ENCODE assay signal across 30 cellular contexts in the genomic region with DNA sequence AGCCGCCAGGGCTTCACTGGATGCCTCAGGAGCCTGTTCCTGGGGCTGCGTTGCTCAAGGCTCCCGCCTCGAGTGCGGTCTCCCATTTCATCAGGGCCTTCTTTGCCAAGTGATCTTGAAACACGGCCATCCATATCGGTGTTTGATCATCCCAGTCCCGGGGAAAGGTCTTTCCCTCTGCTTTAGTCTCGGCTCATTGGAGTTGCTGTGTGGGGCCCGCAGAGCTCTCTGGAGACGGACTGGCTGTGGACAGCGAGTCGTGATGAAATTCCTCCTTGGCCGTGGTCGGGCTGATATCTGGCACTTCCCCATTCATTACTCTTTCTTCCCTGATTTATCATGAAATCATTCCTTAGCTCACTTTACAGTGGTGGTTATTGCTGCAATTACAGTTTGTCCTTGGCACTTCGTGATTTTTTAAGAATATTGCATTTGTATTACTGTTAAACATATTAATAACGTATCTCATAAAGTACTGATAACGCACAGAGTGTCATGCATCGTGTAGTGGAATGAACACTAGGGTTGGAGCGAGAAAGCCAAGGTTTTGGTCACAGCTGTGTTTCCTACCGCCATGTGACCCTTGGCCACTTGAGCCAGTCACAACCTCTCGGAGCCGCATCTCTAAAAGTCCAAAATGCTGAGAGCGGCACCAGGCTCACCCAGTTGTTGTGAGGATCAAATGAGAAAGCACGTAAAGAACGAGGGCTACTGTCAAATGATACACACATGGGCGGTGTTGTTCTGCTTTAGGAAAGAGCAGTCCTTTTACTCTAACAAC.
DNase-seq lines count a peak whose midpoint lies in the region; FAIRE-seq and TF ChIP-seq lines count a peak whose summit lies in the region.
"Had no signal": no experiment of that assay in that cellular context is flagged by ENCODE, and none has a peak within 500 bp of the region (broad histone marks: within the 10 kb centered on the region; RNA-seq: fewer than 3 reads in every experiment).

No MANE protein-coding gene starts in this region.

- DNase-seq in H9 (no peak), astrocyte (ENCODE audit: low read depth) (no peak), right atrium auricular region (ENCODE audit: low spot score) (peak; percentile 77), posterior vena cava (ENCODE audit: low spot score) (peak; percentile 91), DMS53 (lab: John Stamatoyannopoulos, UW) (no peak), prostate gland (ENCODE audit: low spot score) (no peak), nucleus accumbens (lab: John Stamatoyannopoulos, UW) (no peak)
- DNase-seq in activated CD4-positive, alpha-beta T cell treated with anti-CD3 and anti-CD28 coated beads, Interleukin-2, amount 50 U/mL, for 1 hour: no peak
- DNase-seq: activated CD4-positive, alpha-beta T cell treated with anti-CD3 and anti-CD28 coated beads for 36 hours; activated naive CD4-positive, alpha-beta T cell treated with Interleukin-2 at 50 U/mL for 16 hours; activated T-cell treated with anti-CD3 and anti-CD28 coated beads, Interleukin-2, amount 50 U/mL, for 48 hours; amniotic stem cell; CD8-positive, alpha-beta memory T cell; DMS153; effector memory CD8-positive, alpha-beta T cell; GOT3; Kasumi-1; naive thymus-derived CD4-positive, alpha-beta T cell; NCI-H1092 treated with DMSO at 0.1 percent for 48 hours; NCI-H187 treated with DMSO at 0.1 percent for 48 hours; NCI-H69; RPMI8226; stimulated activated CD4-positive, alpha-beta T cell treated with anti-CD3 and anti-CD28 coated beads, Interleukin-1b, Interleukin-23, amount 100 ng/mL, for 48 hours had no signal

- no peak overlapping the region for H3K27ac ChIP-seq in H9 (ENCODE audit: insufficient read length, low read depth, low read length)
- no peak overlapping the region for H3K27ac ChIP-seq in astrocyte (ENCODE audit: low read depth, low read length)
- H3K27ac ChIP-seq in right atrium auricular region: no peak overlapping the region
- no peak overlapping the region for H3K27ac ChIP-seq in prostate gland
- H3K27ac ChIP-seq: A549, SK-N-MC, skin epidermis had no signal

- H3K79me2 ChIP-seq in H9 (ENCODE audit: insufficient read depth, low read length) (no peaks in the 10 kb centered on the region), astrocyte (ENCODE audit: insufficient read depth, low read length) (peaks cover 3% of the 10 kb centered on the region)

- no peak overlapping the region for H3K23ac ChIP-seq in H9 (ENCODE audit: insufficient read length, low read depth, low read length)

- H2BK15ac ChIP-seq in H9 (ENCODE audit: low read depth, low read length): no peak overlapping the region

- H3K4me3 ChIP-seq in astrocyte (ENCODE audit: insufficient read depth, low read depth, low read length) (no peak overlapping the region), right atrium auricular region (no peak overlapping the region), prostate gland (no peak overlapping the region)
- H3K4me3 ChIP-seq: A549, coronary artery, SK-N-MC, skin epidermis had no signal

- H4K20me1 ChIP-seq in H9 (ENCODE audit: control insufficient read depth, insufficient read depth, insufficient read length): no peaks in the 10 kb centered on the region
- no peaks in the 10 kb centered on the region for H4K20me1 ChIP-seq in astrocyte (ENCODE audit: insufficient read depth, low read length)

- intact Hi-C loops in posterior vena cava (cut with DNase I) (no loop called here), prostate gland (cut with DNase I) (no loop called here)

- peaks cover 19 to 72% (median 56%) of the 10 kb centered on the region in 3 experiments; a peak in 6 of 7 replicates for H3K36me3 Mint-ChIP-seq in H9 (ENCODE audit: insufficient read depth in 1 of 3, low read depth in 3 of 3)
- peaks cover 54% of the 10 kb centered on the region for H3K36me3 Mint-ChIP-seq in astrocyte (ENCODE audit: low read depth, unreplicated experiment)

- H2BK20ac ChIP-seq in H9 (ENCODE audit: low read depth, low read length, poor library complexity, severe bottlenecking): no peak overlapping the region

- H3K27me3 ChIP-seq in H9 (ENCODE audit: insufficient read depth, low read length) (no peaks in the 10 kb centered on the region), astrocyte (ENCODE audit: insufficient read depth, low read length) (no peaks in the 10 kb centered on the region), right atrium auricular region (no peaks in the 10 kb centered on the region), prostate gland (replicated peaks; ENCODE audit: insufficient read depth) (no peaks in the 10 kb centered on the region)

- H3K4me3 Mint-ChIP-seq in H9: no peak overlapping the region
- no peak overlapping the region for H3K4me3 Mint-ChIP-seq in astrocyte (ENCODE audit: unreplicated experiment)
- H3K4me3 Mint-ChIP-seq: activated CD4-positive, alpha-beta T cell treated with anti-CD3 and anti-CD28 coated beads for 36 hours; B cell; CD8-positive, alpha-beta memory T cell; effector memory CD8-positive, alpha-beta T cell; naive thymus-derived CD4-positive, alpha-beta T cell; T-helper 1 cell treated with Interleukin-12 subunit alpha and Interleukin-12 subunit beta and Interleukin-4 antibody, amounts not matched to agents 30 μg/mL and 1 μg/mL, for 36 hours had no signal

- no peak overlapping the region for H4K8ac ChIP-seq in H9 (replicated peaks; ENCODE audit: insufficient read length, low read depth, low read length)

- H3K79me1 ChIP-seq in H9 (ENCODE audit: insufficient read depth, low read depth, low read length, poor library complexity, severe bottlenecking): no peaks in the 10 kb centered on the region

- H2BK12ac ChIP-seq in H9 (ENCODE audit: insufficient read length, low read depth, low read length): no peak overlapping the region

- H4K91ac ChIP-seq in H9 (ENCODE audit: insufficient read length, low read depth, low read length): no peak overlapping the region

- H3K27ac Mint-ChIP-seq in H9 (peak overlapping the region in 2 of 3 experiments; percentile 3 to 69; a peak in 2 of 7 replicates), astrocyte (ENCODE audit: unreplicated experiment) (peak overlapping the region; percentile 85)
- H3K27ac Mint-ChIP-seq: activated CD4-positive, alpha-beta T cell treated with anti-CD3 and anti-CD28 coated beads for 36 hours; B cell; CD8-positive, alpha-beta memory T cell; effector memory CD8-positive, alpha-beta T cell; naive thymus-derived CD4-positive, alpha-beta T cell; T-helper 1 cell treated with Interleukin-12 subunit alpha and Interleukin-12 subunit beta and Interleukin-4 antibody, amounts not matched to agents 30 μg/mL and 1 μg/mL, for 36 hours had no signal

- no CpG with 5 or more reads among the region's 27 CpGs for WGBS in H9 (ENCODE audit: extremely low coverage, insufficient read length, low lambda C conversion rate)
- 69% methylated on average over 27 of the region's 27 CpGs for WGBS in prostate gland

- no peaks in the 10 kb centered on the region for H3K23me2 ChIP-seq in H9 (ENCODE audit: insufficient read length, low read depth, low read length, poor library complexity, severe bottlenecking)

- no peaks in the 10 kb centered on the region for H3K27me3 Mint-ChIP-seq in H9 (ENCODE audit: low read depth)
- H3K27me3 Mint-ChIP-seq in astrocyte (ENCODE audit: low read depth, unreplicated experiment): no peaks in the 10 kb centered on the region
- H3K27me3 Mint-ChIP-seq: activated CD4-positive, alpha-beta T cell treated with anti-CD3 and anti-CD28 coated beads for 36 hours; B cell; CD8-positive, alpha-beta memory T cell; effector memory CD8-positive, alpha-beta T cell; naive thymus-derived CD4-positive, alpha-beta T cell had no signal

- H2AK5ac ChIP-seq in H9 (ENCODE audit: insufficient read length, low read length): no peak overlapping the region

- H3K9me3 Mint-ChIP-seq in H9 (no peaks in the 10 kb centered on the region), astrocyte (ENCODE audit: unreplicated experiment) (no peaks in the 10 kb centered on the region)
- H3K9me3 Mint-ChIP-seq: effector memory CD8-positive, alpha-beta T cell; T-helper 1 cell treated with Interleukin-12 subunit alpha and Interleukin-12 subunit beta and Interleukin-4 antibody, amounts not matched to agents 30 μg/mL and 1 μg/mL, for 36 hours had no signal

- H2BK120ac ChIP-seq in H9 (ENCODE audit: low read depth, low read length, poor library complexity, severe bottlenecking): no peak overlapping the region

- H3K56ac ChIP-seq in H9 (ENCODE audit: insufficient read length, low read depth, low read length): no peak overlapping the region

- FAIRE-seq in astrocyte (lab: Jason Lieb, UNC): no peak
- FAIRE-seq: A549, urothelium cell line had no signal

- H3K9me3 ChIP-seq in H9 (ENCODE audit: control insufficient read depth, low read depth, low read length) (no peaks in the 10 kb centered on the region), astrocyte (ENCODE audit: insufficient read depth, low read depth, low read length) (no peaks in the 10 kb centered on the region), right atrium auricular region (no peaks in the 10 kb centered on the region), prostate gland (no peaks in the 10 kb centered on the region)
- H3K9me3 ChIP-seq: A549 had no signal

- H3K18ac ChIP-seq in H9 (ENCODE audit: insufficient read length, low read depth, low read length): no peak overlapping the region

- no peak overlapping the region for H3K4ac ChIP-seq in H9 (ENCODE audit: low read depth, low read length)

- H3K9ac ChIP-seq in H9 (ENCODE audit: extremely low read depth, insufficient read length, low read length) (no peak overlapping the region), astrocyte (ENCODE audit: low read length) (no peak overlapping the region)

- no peak overlapping the region for H2BK5ac ChIP-seq in H9 (ENCODE audit: insufficient read length, low read length)

- no peak for TF ChIP-seq POLR2A in prostate gland (IDR thresholded peaks at IDR 0.05)

- H2AFZ ChIP-seq in H9 (ENCODE audit: low read length): no peak overlapping the region
- H2AFZ ChIP-seq in astrocyte (ENCODE audit: low read depth, low read length): no peak overlapping the region

- H3K4me1 ChIP-seq in H9 (ENCODE audit: insufficient read depth, low read length) (no peaks in the 10 kb centered on the region), astrocyte (ENCODE audit: insufficient read depth, low read length) (no peaks in the 10 kb centered on the region), right atrium auricular region (no peaks in the 10 kb centered on the region), prostate gland (replicated peaks) (no peaks in the 10 kb centered on the region)

- H3K14ac ChIP-seq in H9 (ENCODE audit: insufficient read depth, low read length): no peak overlapping the region

- no peak overlapping the region for H4K5ac ChIP-seq in H9 (ENCODE audit: insufficient read length, low read depth, low read length)

- no peak for TF ChIP-seq CTCF in H9 (conservative IDR thresholded peaks at IDR 0.05)
- TF ChIP-seq CTCF in astrocyte (IDR thresholded peaks at IDR 0.05; ENCODE audit: insufficient read depth, low read depth, low read length): no peak
- no peak for TF ChIP-seq CTCF in right atrium auricular region (IDR thresholded peaks at IDR 0.05)
- no peak for TF ChIP-seq CTCF in prostate gland (IDR thresholded peaks at IDR 0.05)

- H3K36me3 ChIP-seq in astrocyte (ENCODE audit: insufficient read depth, low read length): peaks cover 16% of the 10 kb centered on the region
- H3K36me3 ChIP-seq in right atrium auricular region: no peaks in the 10 kb centered on the region
- no peaks in the 10 kb centered on the region for H3K36me3 ChIP-seq in prostate gland

- no peak overlapping the region for H3T11ph ChIP-seq in H9 (ENCODE audit: low read length)

- no peaks in the 10 kb centered on the region for H3K4me1 Mint-ChIP-seq in H9
- peaks cover 33% of the 10 kb centered on the region for H3K4me1 Mint-ChIP-seq in astrocyte (ENCODE audit: low read depth, unreplicated experiment)
- H3K4me1 Mint-ChIP-seq: activated CD4-positive, alpha-beta T cell treated with anti-CD3 and anti-CD28 coated beads for 36 hours; B cell; CD8-positive, alpha-beta memory T cell; naive thymus-derived CD4-positive, alpha-beta T cell had no signal

- H3K4me2 ChIP-seq in H9 (ENCODE audit: insufficient read depth, insufficient read length, low read length) (no peak overlapping the region), astrocyte (ENCODE audit: low read length) (no peak overlapping the region)
- H3K4me2 ChIP-seq: A549 had no signal

Comparison
In these comparisons a context has a peak if more than half of its experiments do, and no peak if none do; other contexts are left out.
1. DNase-seq: peak in right atrium auricular region (single experiment) and posterior vena cava (single experiment); none in H9 (single experiment), astrocyte (single experiment), DMS53 (single experiment), prostate gland (single experiment), activated CD4-positive, alpha-beta T cell treated with anti-CD3 and anti-CD28 coated beads, Interleukin-2, amount 50 U/mL, for 1 hour (single experiment) and nucleus accumbens (0 of 56).